ENCODE assay signal across 8 cellular contexts in genomic region chr2:130145006-130145414, GRCh38. TPM values are rescaled to one million over a fixed set of nuclear protein-coding genes. Genes with fewer than 3 reads are reported as not detected.
A peak's percentile ranks its signal among the peaks of the same experiment; 100 is the strongest.
DNase-seq lines count a peak whose midpoint lies in the region; ATAC-seq and TF ChIP-seq lines count a peak whose summit lies in the region.
"Not testable (repeated sequence)": the region's sequence is repeated elsewhere in the genome, so short reads cannot be mapped to it uniquely, and the experiment has no call there.

CCDC74B (minus strand) TSS chr2:130145112; CDS start chr2:130144996, 116 bp downstream.

- not testable (repeated sequence) for H3K4me3 ChIP-seq in DND-41 (ENCODE audit: low read depth in 1 of 2, low read length in 2 of 2)
- H3K4me3 ChIP-seq in GM23248 (peak within 1 kb of the TSS; percentile 70), HUES64 (ENCODE audit: low read length) (peak within 1 kb of the TSS; percentile 54), neural cell (ENCODE audit: low read length) (peak within 1 kb of the TSS; percentile 56)

- H3K4me3 Mint-ChIP-seq in activated T-helper 1 cell treated with anti-CD3 and anti-CD28 coated beads, Interleukin-12 subunit alpha, Interleukin-12 subunit beta, Interleukin-2, Interleukin-4 antibody, amounts not matched to agents 30 ng/mL and 10 ng/mL and 1 ng/mL, durations not matched to agents 14 hours and 24 hours and 36 hours, result peak within 1 kb of the TSS; percentile 80
- H3K4me3 Mint-ChIP-seq in stimulated activated memory B cell treated with anti-CD40 and anti-IgM and Interleukin-4, amounts not matched to agents 10 μg/mL and 1 μg/mL and 100 μg/mL, for 72 hours, result peak within 1 kb of the TSS; percentile 82

- H4K20me1 ChIP-seq in DND-41 (ENCODE audit: insufficient read depth, low read length); GM23248 (ENCODE audit: insufficient read depth); neural cell (ENCODE audit: insufficient read depth): not testable (repeated sequence)

- not testable (repeated sequence) for H3K9me3 Mint-ChIP-seq in activated T-helper 1 cell treated with anti-CD3 and anti-CD28 coated beads, Interleukin-12 subunit alpha, Interleukin-12 subunit beta, Interleukin-2, Interleukin-4 antibody, amounts not matched to agents 30 ng/mL and 10 ng/mL and 1 ng/mL, durations not matched to agents 14 hours and 24 hours and 36 hours; stimulated activated memory B cell treated with anti-CD40 and anti-IgM and Interleukin-4, amounts not matched to agents 10 μg/mL and 1 μg/mL and 100 μg/mL, for 72 hours

- H3K36me3 Mint-ChIP-seq in activated T-helper 1 cell treated with anti-CD3 and anti-CD28 coated beads, Interleukin-12 subunit alpha, Interleukin-12 subunit beta, Interleukin-2, Interleukin-4 antibody, amounts not matched to agents 30 ng/mL and 10 ng/mL and 1 ng/mL, durations not matched to agents 14 hours and 24 hours and 36 hours (ENCODE audit: low read depth); stimulated activated memory B cell treated with anti-CD40 and anti-IgM and Interleukin-4, amounts not matched to agents 10 μg/mL and 1 μg/mL and 100 μg/mL, for 72 hours: not testable (repeated sequence)

- H3K79me2 ChIP-seq in DND-41 (ENCODE audit: insufficient read depth, low read length); GM23248 (ENCODE audit: insufficient read depth); neural cell (replicated peaks; ENCODE audit: insufficient read depth, low read length): not testable (repeated sequence)

- H3K27ac ChIP-seq in DND-41 (ENCODE audit: low read length); GM23248; HUES64 (ENCODE audit: low read depth, low read length); neural cell (ENCODE audit: low read length): not testable (repeated sequence)

- H3K36me3 ChIP-seq in DND-41 (ENCODE audit: insufficient read depth, low read length); GM23248 (ENCODE audit: low read depth); HUES64 (ENCODE audit: insufficient read depth, low read length); neural cell (ENCODE audit: insufficient read depth, low read length): not testable (repeated sequence)

- ATAC-seq in DND-41 (ENCODE audit: insufficient read depth, low read depth), result peak; percentile 64
- peak; percentile 86 for ATAC-seq in stimulated activated memory B cell treated with anti-CD40 and anti-IgM and Interleukin-4, amounts not matched to agents 10 μg/mL and 1 μg/mL and 100 μg/mL, for 72 hours

- DNase-seq in DND-41, result not testable (repeated sequence)
- DNase-seq in GM23248 (peak; percentile 57), RKO (ENCODE audit: low spot score) (peak; percentile 39), fibroblast of peridontal ligament (ENCODE audit: extremely low read depth) (peak; percentile 16)
- peak; percentile 42 for DNase-seq in activated T-helper 1 cell treated with anti-CD3 and anti-CD28 coated beads, Interleukin-12 subunit alpha, Interleukin-12 subunit beta, Interleukin-2, Interleukin-4 antibody, amounts not matched to agents 30 ng/mL and 10 ng/mL and 1 ng/mL, durations not matched to agents 14 hours and 24 hours and 36 hours (ENCODE audit: low spot score)

- not testable (repeated sequence) for TF ChIP-seq RAD21 in neural cell (conservative IDR thresholded peaks at IDR 0.05)

- not testable (repeated sequence) for H3K4me2 ChIP-seq in DND-41 (ENCODE audit: insufficient read depth, low read length); neural cell (ENCODE audit: low read length)
- peak within 1 kb of the TSS; percentile 78 for H3K4me2 ChIP-seq in GM23248 (ENCODE audit: unreplicated experiment)

- TF ChIP-seq CTCF in DND-41 (IDR thresholded peaks at IDR 0.05; ENCODE audit: borderline replicate concordance, extremely low read depth, low read length, poor library complexity, severe bottlenecking), result not testable (repeated sequence)
- TF ChIP-seq CTCF in neural cell (IDR thresholded peaks at IDR 0.05; ENCODE audit: poor library complexity, severe bottlenecking), result peak; percentile 18

- H3K9me3 ChIP-seq in DND-41 (ENCODE audit: insufficient read depth, low read length, severe bottlenecking); GM23248 (ENCODE audit: low read depth); HUES64 (ENCODE audit: insufficient read depth, low read depth, low read length); neural cell (ENCODE audit: low read length): not testable (repeated sequence)

- WGBS in GM23248 (ENCODE audit: low coverage in 1 of 2, low lambda C conversion rate in 2 of 2, missing lambda C conversion rate in 2 of 2), 2 experiments, result 7 to 8% methylated on average over 15 to 29 of the region's 30 CpGs
- WGBS in HUES64, result 6% methylated on average over 30 of the region's 30 CpGs

- not testable (repeated sequence) for TF ChIP-seq EP300 in neural cell (conservative IDR thresholded peaks at IDR 0.05; ENCODE audit: poor library complexity, severe bottlenecking)

- not testable (repeated sequence) for H2AFZ ChIP-seq in DND-41 (ENCODE audit: low read depth, low read length); neural cell (ENCODE audit: low read depth, low read length)
- peak within 1 kb of the TSS; percentile 87 for H2AFZ ChIP-seq in GM23248

- H3F3A ChIP-seq in GM23248 (ENCODE audit: insufficient read depth); neural cell (ENCODE audit: insufficient read depth, low read length, poor library complexity, severe bottlenecking): not testable (repeated sequence)

- in situ Hi-C loops in GM23248 (cut with MboI), result not testable (repeated sequence)

- not testable (repeated sequence) for H3K4me1 ChIP-seq in DND-41 (ENCODE audit: insufficient read depth, low read length); GM23248 (ENCODE audit: insufficient read depth); HUES64 (ENCODE audit: insufficient read depth, low read length)

- H3K27me3 ChIP-seq in DND-41 (ENCODE audit: insufficient read depth, low read length, poor library complexity); GM23248 (replicated peaks; ENCODE audit: insufficient read depth); HUES64 (ENCODE audit: insufficient read depth, low read length); neural cell (ENCODE audit: insufficient read depth, low read depth, low read length): not testable (repeated sequence)

- H3K27me3 Mint-ChIP-seq in activated T-helper 1 cell treated with anti-CD3 and anti-CD28 coated beads, Interleukin-12 subunit alpha, Interleukin-12 subunit beta, Interleukin-2, Interleukin-4 antibody, amounts not matched to agents 30 ng/mL and 10 ng/mL and 1 ng/mL, durations not matched to agents 14 hours and 24 hours and 36 hours (ENCODE audit: insufficient read depth), result not testable (repeated sequence)
- peaks cover 15% of the 10 kb centered on the region for H3K27me3 Mint-ChIP-seq in stimulated activated memory B cell treated with anti-CD40 and anti-IgM and Interleukin-4, amounts not matched to agents 10 μg/mL and 1 μg/mL and 100 μg/mL, for 72 hours

- H3K9me2 ChIP-seq in GM23248 (ENCODE audit: insufficient read depth); neural cell (ENCODE audit: insufficient read depth, low read length): not testable (repeated sequence)

- not testable (repeated sequence) for H3K4me1 Mint-ChIP-seq in activated T-helper 1 cell treated with anti-CD3 and anti-CD28 coated beads, Interleukin-12 subunit alpha, Interleukin-12 subunit beta, Interleukin-2, Interleukin-4 antibody, amounts not matched to agents 30 ng/mL and 10 ng/mL and 1 ng/mL, durations not matched to agents 14 hours and 24 hours and 36 hours (ENCODE audit: low read depth)
- peaks cover 18% of the 10 kb centered on the region for H3K4me1 Mint-ChIP-seq in stimulated activated memory B cell treated with anti-CD40 and anti-IgM and Interleukin-4, amounts not matched to agents 10 μg/mL and 1 μg/mL and 100 μg/mL, for 72 hours

- not testable (repeated sequence) for H3K9ac ChIP-seq in DND-41 (ENCODE audit: low read depth, low read length); HUES64 (ENCODE audit: low read depth, low read length)
- H3K9ac ChIP-seq in GM23248, result peak within 1 kb of the TSS; percentile 59
- H3K9ac ChIP-seq in neural cell (ENCODE audit: low read length), result peak within 1 kb of the TSS; percentile 44

- intact Hi-C loops in activated T-helper 1 cell treated with anti-CD3 and anti-CD28 coated beads, Interleukin-12 subunit alpha, Interleukin-12 subunit beta, Interleukin-2, Interleukin-4 antibody, amounts not matched to agents 30 ng/mL and 10 ng/mL and 1 ng/mL, durations not matched to agents 14 hours and 24 hours and 36 hours (cut with micrococcal nuclease), result loop anchor here (5.0 kb wide), 1 partner anchor 37 kb away; the partner anchor contains the start of genes MZT2B and SMPD4

- not testable (repeated sequence) for H3K27ac Mint-ChIP-seq in activated T-helper 1 cell treated with anti-CD3 and anti-CD28 coated beads, Interleukin-12 subunit alpha, Interleukin-12 subunit beta, Interleukin-2, Interleukin-4 antibody, amounts not matched to agents 30 ng/mL and 10 ng/mL and 1 ng/mL, durations not matched to agents 14 hours and 24 hours and 36 hours
- peak within 1 kb of the TSS; percentile 75 for H3K27ac Mint-ChIP-seq in stimulated activated memory B cell treated with anti-CD40 and anti-IgM and Interleukin-4, amounts not matched to agents 10 μg/mL and 1 μg/mL and 100 μg/mL, for 72 hours

RNA-seq across cellular contexts. Expression of gene CCDC74B, which starts in this region (rescaled TPM):
- 3.8 and 10.9 TPM in 2 replicates for total RNA-seq in GM23248 (2014; rRNA removed; shearing (Covaris generic))
- polyA plus RNA-seq in GM23248 (2016; fragmentation: Nextera tagmentation; extraction: Ambion mirVana) (8.0 and 10.8 TPM in 2 replicates), neural cell (22.8 and 24.2 TPM in 2 replicates)
- polyA plus RNA-seq in HUES64 (2013, experiment 1 of 2), result 10.3 TPM
- polyA plus RNA-seq in HUES64 (2013, experiment 2 of 2), result 13.4 TPM
- total RNA-seq in activated T-helper 1 cell treated with anti-CD3 and anti-CD28 coated beads, Interleukin-12 subunit alpha, Interleukin-12 subunit beta, Interleukin-2, Interleukin-4 antibody, amounts not matched to agents 30 ng/mL and 10 ng/mL and 1 ng/mL, durations not matched to agents 14 hours and 24 hours and 36 hours, result 0.52 and 1.8 TPM in 2 replicates
- 7.8 and 9.6 TPM in 2 replicates for polyA minus RNA-seq in neural cell
